In the genomic region with DNA sequence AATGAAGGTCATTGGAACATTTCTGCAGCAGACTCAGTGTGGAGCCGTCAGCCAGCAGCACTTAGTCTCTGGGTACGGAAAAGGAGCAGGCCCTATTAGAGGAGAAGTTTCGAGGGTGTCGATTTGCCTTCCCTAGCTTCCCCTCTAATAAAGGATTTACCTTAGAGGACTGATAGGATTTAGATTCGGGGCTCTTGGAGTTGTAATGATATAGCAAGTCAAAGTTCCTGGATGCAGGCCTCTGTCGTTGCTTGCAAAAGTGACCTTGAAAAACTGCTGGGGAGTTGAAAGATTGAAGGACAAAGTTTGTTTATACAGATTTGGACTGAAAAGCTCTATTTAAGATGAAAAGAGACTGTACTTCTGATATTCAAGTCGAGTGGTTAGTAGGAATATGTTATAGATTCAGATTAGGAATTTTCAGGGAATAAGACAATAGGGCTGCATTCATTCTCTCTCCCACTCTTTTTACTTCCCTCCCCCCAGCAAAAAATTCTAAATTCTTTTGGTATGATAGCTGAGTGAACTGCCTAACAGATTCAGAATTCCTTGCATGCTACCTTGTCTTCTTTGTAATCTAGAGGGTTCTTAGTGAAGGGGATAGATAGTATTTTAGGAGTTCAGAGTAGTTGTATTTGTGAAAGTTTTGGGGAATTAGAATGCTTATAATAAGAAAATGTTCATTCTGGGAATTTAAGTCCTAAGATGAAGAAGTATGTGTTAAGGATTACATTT, we compare ENCODE assay signal across 8 cellular contexts. TPM values are rescaled to one million over a fixed set of nuclear protein-coding genes. Genes with fewer than 3 reads are reported as not detected.
DNase-seq lines count a peak whose midpoint lies in the region; ATAC-seq and TF ChIP-seq lines count a peak whose summit lies in the region.

No MANE protein-coding gene starts in this region.

- H3K4me3 ChIP-seq in BE2C (ENCODE audit: low read depth, low read length) (peak overlapping the region; percentile 80), endodermal cell (ENCODE audit: low read length) (peak overlapping the region; percentile 91)

- no peak for ATAC-seq in natural killer cell
- ATAC-seq in HG02938 (IDR thresholded peaks at IDR 0.05; ENCODE audit: unreplicated experiment), result no peak
- ATAC-seq in HG03565 (IDR thresholded peaks at IDR 0.05; ENCODE audit: unreplicated experiment), result no peak
- ATAC-seq in HG02870 (IDR thresholded peaks at IDR 0.05; ENCODE audit: unreplicated experiment), result no peak

- TF ChIP-seq CTCF in BE2C (IDR thresholded peaks at IDR 0.05; ENCODE audit: low read depth, low read length) (no peak), endodermal cell (conservative IDR thresholded peaks at IDR 0.05) (no peak), natural killer cell (IDR thresholded peaks at IDR 0.05) (no peak)

- H3K4me1 Mint-ChIP-seq in endodermal cell, result peaks cover 32% of the 10 kb centered on the region
- peaks cover 50 to 52% of the 10 kb centered on the region in 2 donors for H3K4me1 Mint-ChIP-seq in natural killer cell

- H3K9me3 ChIP-seq in BE2C, result no peaks in the 10 kb centered on the region
- no peaks in the 10 kb centered on the region for H3K9me3 ChIP-seq in endodermal cell (ENCODE audit: control insufficient read depth, low read length)

- H3K4me1 ChIP-seq in BE2C (no peaks in the 10 kb centered on the region), endodermal cell (ENCODE audit: control insufficient read depth, insufficient read depth, low read length) (peaks cover 8% of the 10 kb centered on the region)

- peak overlapping the region; percentile 97 for H3K9ac ChIP-seq in endodermal cell (ENCODE audit: extremely low read depth, low read length, poor library complexity, severe bottlenecking)

- peak overlapping the region; percentile 94 for H3K4me3 Mint-ChIP-seq in endodermal cell
- peak overlapping the region; percentile 99 for H3K4me3 Mint-ChIP-seq in natural killer cell

- no peaks in the 10 kb centered on the region for H3K27me3 Mint-ChIP-seq in endodermal cell (ENCODE audit: insufficient read depth)
- H3K27me3 Mint-ChIP-seq in natural killer cell (ENCODE audit: low read depth in 2 of 2), result no peaks in the 10 kb centered on the region

- WGBS in endodermal cell (ENCODE audit: insufficient coverage in 1 of 2, insufficient read length in 1 of 2), 2 experiments, result 22 to 31% methylated on average over 3 to 7 of the region's 7 CpGs

- H3K36me3 Mint-ChIP-seq in endodermal cell (ENCODE audit: low read depth) (peaks cover 16% of the 10 kb centered on the region), natural killer cell (no peaks in the 10 kb centered on the region)

- no peaks in the 10 kb centered on the region for H3K9me3 Mint-ChIP-seq in endodermal cell
- no peaks in the 10 kb centered on the region for H3K9me3 Mint-ChIP-seq in natural killer cell

- H3K27ac Mint-ChIP-seq in endodermal cell (peak overlapping the region; percentile 100), natural killer cell (peak overlapping the region; percentile 97)

- intact Hi-C loops in natural killer cell (cut with micrococcal nuclease), result no loop called here

- no peak for DNase-seq in BE2C
- DNase-seq in NCI-H82 (lab: John Stamatoyannopoulos, UW), result peak; percentile 67
- peak; percentile 49 for DNase-seq in endodermal cell
- no peak for DNase-seq in natural killer cell
- DNase-seq in activated CD4-positive, alpha-beta T cell treated with anti-CD3 and anti-CD28 coated beads, Interleukin-2, amount 50 U/mL, for 48 hours, result no peak

- H3K27me3 ChIP-seq in BE2C (no peaks in the 10 kb centered on the region), endodermal cell (ENCODE audit: control insufficient read depth, insufficient read depth, low read length, poor library complexity, severe bottlenecking) (no peaks in the 10 kb centered on the region)

- no peaks in the 10 kb centered on the region for H3K36me3 ChIP-seq in BE2C
- H3K36me3 ChIP-seq in endodermal cell (ENCODE audit: control insufficient read depth, insufficient read depth, low read length), result peaks cover 13% of the 10 kb centered on the region

- H3K27ac ChIP-seq in endodermal cell (ENCODE audit: low read depth, low read length), result peak overlapping the region; percentile 25

RNA-seq across cellular contexts. Expression of a gene that starts 19.2 kb away (rescaled TPM):
- polyA plus RNA-seq in BE2C (2012; ENCODE audit: insufficient read depth, insufficient read length, low read depth), result 88.4 TPM
- 10 to 100 TPM; 43.6 to 59.0 TPM for total RNA-seq in endodermal cell
- 55.3 TPM for polyA plus RNA-seq in endodermal cell (2013, experiment 1 of 2)
- 47.4 TPM for polyA plus RNA-seq in endodermal cell (2013, experiment 2 of 2)
- total RNA-seq in natural killer cell, result 10 to 100 TPM; 38.7 to 60.4 (median 48.5) TPM

RNA-seq across cellular contexts. Expression of a gene that starts 45.3 kb away (rescaled TPM):
- polyA plus RNA-seq in BE2C (2012; ENCODE audit: insufficient read depth, insufficient read length, low read depth), result 47.8 TPM
- total RNA-seq in endodermal cell (10 to 100 TPM in 1 of 2 donors, 1 to 10 TPM in 1; 8.0 to 12.0 TPM), natural killer cell (1 to 10 TPM in 2 of 3 donors, under 1 TPM in 1; 0.56 to 2.1 (median 1.1) TPM)
- 27.7 TPM for polyA plus RNA-seq in endodermal cell (2013, experiment 1 of 2)
- 24.1 TPM for polyA plus RNA-seq in endodermal cell (2013, experiment 2 of 2)

Comparison
In these comparisons a context has a peak if more than half of its experiments do, and no peak if none do; other contexts are left out.
1. DNase-seq: peak in NCI-H82 (single experiment) and endodermal cell (single experiment); none in BE2C (single experiment), natural killer cell (single experiment) and activated CD4-positive, alpha-beta T cell treated with anti-CD3 and anti-CD28 coated beads, Interleukin-2, amount 50 U/mL, for 48 hours (0 of 2).